Comparison of ENCODE assay signal across 10 cellular contexts in the genomic region with DNA sequence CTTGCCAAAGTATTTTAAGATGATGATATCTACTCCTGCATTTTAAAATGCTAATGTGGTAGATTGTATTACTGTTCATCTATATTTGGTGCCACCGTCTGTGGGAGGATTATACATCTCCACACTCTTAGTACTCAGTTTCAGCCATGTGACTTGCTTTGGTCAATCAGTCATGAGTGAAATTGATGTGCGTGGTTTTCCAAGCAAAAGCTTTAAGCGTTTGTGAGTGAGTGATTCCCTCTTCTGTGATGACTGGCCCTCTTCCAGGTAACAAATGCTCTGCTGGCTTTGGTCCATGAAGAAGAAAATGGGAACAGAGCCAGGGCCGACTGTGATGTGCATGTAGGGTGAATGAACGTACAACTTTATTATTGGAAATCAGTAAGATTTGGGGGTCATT.
DNase-seq lines count a peak whose midpoint lies in the region; ATAC-seq and TF ChIP-seq lines count a peak whose summit lies in the region.
"Had no signal": no experiment of that assay in that cellular context is flagged by ENCODE, and none has a peak within 500 bp of the region (broad histone marks: within the 10 kb centered on the region; RNA-seq: fewer than 3 reads in every experiment).

No MANE protein-coding gene starts in this region.

- no peak overlapping the region for H3K4me2 ChIP-seq in hepatocyte

- H2AFZ ChIP-seq in hepatocyte = no peak overlapping the region

- H3K36me3 ChIP-seq in hepatocyte (replicated peaks; ENCODE audit: insufficient read depth, low read depth) = no peaks in the 10 kb centered on the region

- H4K20me1 ChIP-seq in hepatocyte (ENCODE audit: insufficient read depth, poor library complexity, severe bottlenecking) = no peaks in the 10 kb centered on the region

- DNase-seq in NCI-H2107 treated with DMSO at 0.1 percent for 48 hours (lab: John Stamatoyannopoulos, UW; ENCODE audit: unreplicated experiment) (peak; percentile 2), NCI-H2107 (lab: John Stamatoyannopoulos, UW) (no peak), RPMI7951 (ENCODE audit: low read depth) (peak; percentile 74), retinal pigment epithelial cell (ENCODE audit: low read depth) (peak; percentile 52), GM13977 (ENCODE audit: low spot score) (no peak), occipital lobe (lab: John Stamatoyannopoulos, UW) (no peak), hepatocyte (ENCODE audit: low spot score) (no peak)
- DNase-seq: aorta had no signal

- no peaks in the 10 kb centered on the region for H3K9me2 ChIP-seq in hepatocyte (replicated peaks; ENCODE audit: insufficient read depth)

- no peak overlapping the region for H3K4me3 ChIP-seq in retinal pigment epithelial cell (ENCODE audit: low read length)
- H3K4me3 ChIP-seq in hepatocyte = no peak overlapping the region
- H3K4me3 ChIP-seq: lung had no signal

- 69% methylated on average over 5 of the region's 5 CpGs for WGBS in hepatocyte (ENCODE audit: low lambda C conversion rate, missing lambda C conversion rate)

- no peak overlapping the region for H3K27ac ChIP-seq in hepatocyte

- no peaks in the 10 kb centered on the region for H3K79me2 ChIP-seq in hepatocyte

- H3K9me3 ChIP-seq in hepatocyte (ENCODE audit: low read depth) = no peaks in the 10 kb centered on the region

- TF ChIP-seq CTCF in retinal pigment epithelial cell (conservative IDR thresholded peaks at IDR 0.05; ENCODE audit: low read depth, low read length) (no peak), GM13977 (IDR thresholded peaks at IDR 0.05; ENCODE audit: extremely low read depth, insufficient read depth, missing control alignments) (no peak), hepatocyte (IDR thresholded peaks at IDR 0.05; ENCODE audit: poor library complexity) (no peak)

- in situ Hi-C loops in GM13977 (cut with MboI; ENCODE audit: low pct_unique_long_range_greater_than_20kb, low sequenced_read_pairs, unreplicated experiment) = no loop called here

- no peaks in the 10 kb centered on the region for H3K4me1 ChIP-seq in hepatocyte (ENCODE audit: insufficient read depth)

- ATAC-seq in HG03469 (IDR thresholded peaks at IDR 0.05; ENCODE audit: unreplicated experiment) = peak; percentile 61

- no peaks in the 10 kb centered on the region for H3K27me3 ChIP-seq in hepatocyte

Comparison
In these comparisons a context has a peak if more than half of its experiments do, and no peak if none do; other contexts are left out.
1. DNase-seq: peak in NCI-H2107 treated with DMSO at 0.1 percent for 48 hours (single experiment), RPMI7951 (single experiment) and retinal pigment epithelial cell (single experiment); none in NCI-H2107 (single experiment), GM13977 (single experiment), occipital lobe (single experiment) and hepatocyte (single experiment).